ENCODE assay signal across 11 cellular contexts in genomic region chr20:24949756-24950127, GRCh38. TPM values are rescaled to one million over a fixed set of nuclear protein-coding genes. Genes with fewer than 3 reads are reported as not detected.
DNase-seq lines count a peak whose midpoint lies in the region; ATAC-seq and TF ChIP-seq lines count a peak whose summit lies in the region.
"Had no signal": no experiment of that assay in that cellular context is flagged by ENCODE, and none has a peak within 500 bp of the region (broad histone marks: within the 10 kb centered on the region; RNA-seq: fewer than 3 reads in every experiment).

No MANE protein-coding gene starts in this region.

- H3K27ac Mint-ChIP-seq in activated naive CD8-positive, alpha-beta T cell treated with anti-CD3 and anti-CD28 coated beads, Interleukin-2, amount 50 U/mL, for 24 hours = peak overlapping the region; percentile 97
- no peak overlapping the region for H3K27ac Mint-ChIP-seq in osteocyte (ENCODE audit: unreplicated experiment)
- H3K27ac Mint-ChIP-seq: brain had no signal

- H3K4me3 Mint-ChIP-seq in activated naive CD8-positive, alpha-beta T cell treated with anti-CD3 and anti-CD28 coated beads, Interleukin-2, amount 50 U/mL, for 24 hours = peak overlapping the region; percentile 89
- no peak overlapping the region for H3K4me3 Mint-ChIP-seq in osteocyte (ENCODE audit: unreplicated experiment)
- H3K4me3 Mint-ChIP-seq: brain had no signal

- peaks cover 60% of the 10 kb centered on the region for H3K4me1 Mint-ChIP-seq in activated naive CD8-positive, alpha-beta T cell treated with anti-CD3 and anti-CD28 coated beads, Interleukin-2, amount 50 U/mL, for 24 hours
- H3K4me1 Mint-ChIP-seq in osteocyte (ENCODE audit: unreplicated experiment) = no peaks in the 10 kb centered on the region

- no peak for TF ChIP-seq CTCF in osteocyte (IDR thresholded peaks at IDR 0.05)

- DNase-seq in CMK (ENCODE audit: low read depth) (peak; percentile 75), M059J (ENCODE audit: low read depth) (peak; percentile 44), osteocyte (ENCODE audit: extremely low spot score, unreplicated experiment) (peak; percentile 84), C1 segment of cervical spinal cord (lab: John Stamatoyannopoulos, UW) (no peak)
- DNase-seq in activated naive CD8-positive, alpha-beta T cell treated with anti-CD3 and anti-CD28 coated beads, Interleukin-2, amount 50 U/mL, for 24 hours = peak; percentile 37
- DNase-seq: NCI-H2029 treated with DMSO at 0.1 percent for 48 hours had no signal

- H3K36me3 Mint-ChIP-seq in activated naive CD8-positive, alpha-beta T cell treated with anti-CD3 and anti-CD28 coated beads, Interleukin-2, amount 50 U/mL, for 24 hours (ENCODE audit: low read depth) = peaks cover 51% of the 10 kb centered on the region
- H3K36me3 Mint-ChIP-seq in osteocyte (ENCODE audit: unreplicated experiment) = no peaks in the 10 kb centered on the region
- H3K36me3 Mint-ChIP-seq: brain had no signal

- peaks cover 30% of the 10 kb centered on the region for H3K9me3 Mint-ChIP-seq in activated naive CD8-positive, alpha-beta T cell treated with anti-CD3 and anti-CD28 coated beads, Interleukin-2, amount 50 U/mL, for 24 hours
- peaks cover 25% of the 10 kb centered on the region for H3K9me3 Mint-ChIP-seq in osteocyte (ENCODE audit: unreplicated experiment)

- ATAC-seq in activated naive CD8-positive, alpha-beta T cell treated with anti-CD3 and anti-CD28 coated beads, Interleukin-2, amount 50 U/mL, for 24 hours = peak; percentile 12
- ATAC-seq in GM21360 (IDR thresholded peaks at IDR 0.05; ENCODE audit: unreplicated experiment) (no peak), HG03196 (IDR thresholded peaks at IDR 0.05; ENCODE audit: unreplicated experiment) (no peak), GM18858 (IDR thresholded peaks at IDR 0.05; ENCODE audit: unreplicated experiment) (no peak)

- H3K27me3 Mint-ChIP-seq in activated naive CD8-positive, alpha-beta T cell treated with anti-CD3 and anti-CD28 coated beads, Interleukin-2, amount 50 U/mL, for 24 hours = no peaks in the 10 kb centered on the region
- peaks cover 13% of the 10 kb centered on the region for H3K27me3 Mint-ChIP-seq in osteocyte (ENCODE audit: unreplicated experiment)

RNA-seq across cellular contexts. Expression of gene CST7, which starts 0.7 kb away (rescaled TPM):
- 4.2 and 6.8 TPM in 2 replicates for total RNA-seq in M059J (2014; rRNA removed; shearing (Covaris generic))
- not detected in 2 replicates for total RNA-seq in osteocyte
- total RNA-seq: glomerular endothelial cell had no signal

RNA-seq across cellular contexts. Expression of gene APMAP, which starts 42.8 kb away (rescaled TPM):
- total RNA-seq in M059J (2014; rRNA removed; shearing (Covaris generic)) = 129 and 214 TPM in 2 replicates
- total RNA-seq in osteocyte = 76.3 and 80.0 TPM in 2 replicates

Comparison
In these comparisons a context has a peak if more than half of its experiments do, and no peak if none do; other contexts are left out.
1. DNase-seq: peak in CMK (single experiment), M059J (single experiment), activated naive CD8-positive, alpha-beta T cell treated with anti-CD3 and anti-CD28 coated beads, Interleukin-2, amount 50 U/mL, for 24 hours (single experiment) and osteocyte (single experiment); none in C1 segment of cervical spinal cord (0 of 14).